Comparison of ENCODE assay signal across 8 cellular contexts in genomic region chr12:25958254-25959068, GRCh38. TPM values are rescaled to one million over a fixed set of nuclear protein-coding genes. Genes with fewer than 3 reads are reported as not detected.
A peak's percentile ranks its signal among the peaks of the same experiment; 100 is the strongest.
DNase-seq lines count a peak whose midpoint lies in the region; ATAC-seq and TF ChIP-seq lines count a peak whose summit lies in the region.

Gene RASSF8 (plus strand): TSS chr12:25958682. CDS start chr12:26055344, 96,662 bp downstream.

- ATAC-seq in GM18505 (IDR thresholded peaks at IDR 0.05; ENCODE audit: unreplicated experiment) (peak; percentile 84), HG02885 (IDR thresholded peaks at IDR 0.05; ENCODE audit: poor library complexity, unreplicated experiment) (peak; percentile 90), natural killer cell (peak; percentile 60 to 82 (median 75))
- ATAC-seq in activated T-helper 17 cell treated with anti-CD3 and anti-CD28 coated beads, Interleukin-2, amount 50 U/mL, for 72 hours (replicated peaks): peak; percentile 65

- H3K27ac Mint-ChIP-seq in activated T-helper 17 cell treated with anti-CD3 and anti-CD28 coated beads, Interleukin-2, amount 50 U/mL, for 72 hours: no peak within 1 kb of the TSS
- H3K27ac Mint-ChIP-seq in natural killer cell: no peak within 1 kb of the TSS

- no peak for TF ChIP-seq CTCF in natural killer cell (IDR thresholded peaks at IDR 0.05)

- H3K27me3 Mint-ChIP-seq in activated T-helper 17 cell treated with anti-CD3 and anti-CD28 coated beads, Interleukin-2, amount 50 U/mL, for 72 hours: peaks cover 62% of the 10 kb centered on the region
- peaks cover 42 to 61% of the 10 kb centered on the region in 2 donors for H3K27me3 Mint-ChIP-seq in natural killer cell (ENCODE audit: low read depth in 2 of 2)

- H3K9me3 Mint-ChIP-seq in activated T-helper 17 cell treated with anti-CD3 and anti-CD28 coated beads, Interleukin-2, amount 50 U/mL, for 72 hours: no peaks in the 10 kb centered on the region
- H3K9me3 Mint-ChIP-seq in natural killer cell: no peaks in the 10 kb centered on the region

- H3K36me3 Mint-ChIP-seq in activated T-helper 17 cell treated with anti-CD3 and anti-CD28 coated beads, Interleukin-2, amount 50 U/mL, for 72 hours (ENCODE audit: low read depth): no peaks in the 10 kb centered on the region
- no peaks in the 10 kb centered on the region for H3K36me3 Mint-ChIP-seq in natural killer cell

- DNase-seq in AG20443 (ENCODE audit: low spot score): peak; percentile 94
- peak; percentile 64 for DNase-seq in NCI-H2196 treated with DMSO at 0.1 percent for 48 hours (lab: John Stamatoyannopoulos, UW; ENCODE audit: unreplicated experiment)
- peak; percentile 60 for DNase-seq in foreskin melanocyte
- DNase-seq in natural killer cell: peak; percentile 16
- DNase-seq in DMS79 (lab: John Stamatoyannopoulos, UW): no peak

- H3K4me1 Mint-ChIP-seq in activated T-helper 17 cell treated with anti-CD3 and anti-CD28 coated beads, Interleukin-2, amount 50 U/mL, for 72 hours: peaks cover 6% of the 10 kb centered on the region
- H3K4me1 Mint-ChIP-seq in natural killer cell: peaks cover 13% of the 10 kb centered on the region in 2 donors

- intact Hi-C loops in natural killer cell (cut with micrococcal nuclease): no loop called here

- peak within 1 kb of the TSS; percentile 68 for H3K4me3 Mint-ChIP-seq in activated T-helper 17 cell treated with anti-CD3 and anti-CD28 coated beads, Interleukin-2, amount 50 U/mL, for 72 hours
- peak within 1 kb of the TSS; percentile 88 for H3K4me3 Mint-ChIP-seq in natural killer cell

- TF ChIP-seq POLR2A in GM18505 (IDR thresholded peaks at IDR 0.05; ENCODE audit: borderline replicate concordance, extremely low read depth, insufficient read depth, insufficient read length): no peak

RNA-seq across cellular contexts. Expression of gene RASSF8, which starts in this region (rescaled TPM):
- total RNA-seq in activated T-helper 17 cell treated with anti-CD3 and anti-CD28 coated beads, Interleukin-2, amount 50 U/mL, for 72 hours: under 1 TPM in 1 of 2 donors, not detected in 1; 0.56 TPM
- total RNA-seq in natural killer cell: 1 to 10 TPM in 2 of 3 donors, under 1 TPM in 1; 0.35 to 1.3 (median 1.2) TPM

Comparison
In these comparisons a context has a peak if more than half of its experiments do, and no peak if none do; other contexts are left out.
1. Peak in ATAC-seq in activated T-helper 17 cell treated with anti-CD3 and anti-CD28 coated beads, Interleukin-2, amount 50 U/mL, for 72 hours; RNA of the gene not detected or under 1 TPM.